Comparison of ENCODE assay signal across 11 cellular contexts in genomic region chr14:77988966-77989365, GRCh38.
DNase-seq lines count a peak whose midpoint lies in the region; ATAC-seq and TF ChIP-seq lines count a peak whose summit lies in the region.
"Had no signal": no experiment of that assay in that cellular context is flagged by ENCODE, and none has a peak within 500 bp of the region (broad histone marks: within the 10 kb centered on the region; RNA-seq: fewer than 3 reads in every experiment).

No MANE protein-coding gene starts in this region.

- DNase-seq in HK-2 (ENCODE audit: unreplicated experiment) (peak; percentile 63), kidney glomerular epithelial cell (lab: John Stamatoyannopoulos, UW) (peak; percentile 88), substantia nigra (lab: John Stamatoyannopoulos, UW) (peak in 47 of 49 donors; percentile 30 to 91 (median 76)), T1000 (lab: John Stamatoyannopoulos, UW) (no peak), T-helper 9 cell (no peak), Calu3 (no peak)
- DNase-seq: NCI-H2029; stimulated activated CD4-positive, alpha-beta T cell treated with anti-CD3 and anti-CD28 coated beads, Interleukin-4, amount 100 ng/mL, for 4 hours had no signal

- no peaks in the 10 kb centered on the region for H3K4me1 Mint-ChIP-seq in Calu3 (ENCODE audit: low read depth, unreplicated experiment)
- H3K4me1 Mint-ChIP-seq: memory B cell had no signal

- intact Hi-C loops in Calu3 (cut with micrococcal nuclease; ENCODE audit: unreplicated experiment): no loop called here

- no peak overlapping the region for H3K27ac Mint-ChIP-seq in Calu3 (ENCODE audit: unreplicated experiment)
- H3K27ac Mint-ChIP-seq: memory B cell had no signal

- no peaks in the 10 kb centered on the region for H3K9me3 Mint-ChIP-seq in Calu3 (ENCODE audit: low read depth, unreplicated experiment)

- TF ChIP-seq CTCF in Calu3 (IDR thresholded peaks at IDR 0.05; ENCODE audit: unreplicated experiment): no peak

- CTCF ChIA-PET in Calu3 (lab: Charles Lee): no interaction called here

- H3K27ac ChIP-seq in cingulate gyrus (ENCODE audit: low read depth, low read length): peak overlapping the region; percentile 97
- H3K27ac ChIP-seq in substantia nigra (ENCODE audit: low read depth, low read length, poor library complexity, severe bottlenecking): peak overlapping the region; percentile 97

- no peaks in the 10 kb centered on the region for H3K27me3 Mint-ChIP-seq in Calu3 (ENCODE audit: unreplicated experiment)

- no peaks in the 10 kb centered on the region for H3K36me3 Mint-ChIP-seq in Calu3 (ENCODE audit: insufficient read depth, unreplicated experiment)
- H3K36me3 Mint-ChIP-seq: memory B cell had no signal

- BruUV-seq in Calu3 (replicated peaks; lab: Mats Ljungman, UMichigan): no TSS peak

- ATAC-seq in HG03097 (IDR thresholded peaks at IDR 0.05; ENCODE audit: low FRiP score, unreplicated experiment): no peak

- H3K4me3 Mint-ChIP-seq in Calu3 (ENCODE audit: low read depth, unreplicated experiment): no peak overlapping the region
- H3K4me3 Mint-ChIP-seq: memory B cell had no signal

Comparison
In these comparisons a context has a peak if more than half of its experiments do, and no peak if none do; other contexts are left out.
1. DNase-seq: peak in HK-2 (single experiment), kidney glomerular epithelial cell (single experiment) and substantia nigra (47 of 49); none in T1000 (single experiment), T-helper 9 cell (single experiment) and Calu3 (single experiment).